11 cellular contexts compared by ENCODE assay signal in genomic region chr10:80154978-80155695, GRCh38. TPM values are rescaled to one million over a fixed set of nuclear protein-coding genes. Genes with fewer than 3 reads are reported as not detected.
DNase-seq lines count a peak whose midpoint lies in the region; ATAC-seq and TF ChIP-seq lines count a peak whose summit lies in the region.
"Had no signal": no experiment of that assay in that cellular context is flagged by ENCODE, and none has a peak within 500 bp of the region (broad histone marks: within the 10 kb centered on the region; RNA-seq: fewer than 3 reads in every experiment).

No MANE protein-coding gene starts in this region.

- H3K4me3 Mint-ChIP-seq in HFFc6, result peak overlapping the region; percentile 64
- no peak overlapping the region for H3K4me3 Mint-ChIP-seq in immature natural killer cell

- H3K9me3 ChIP-seq in stomach smooth muscle (ENCODE audit: control insufficient read depth in 2 of 2, low read length in 2 of 2), result peaks cover 0 to 1% of the 10 kb centered on the region in 2 donors

- peaks cover 74% of the 10 kb centered on the region for H3K36me3 Mint-ChIP-seq in HFFc6 (ENCODE audit: low read depth)
- peaks cover 10 to 71% (median 43%) of the 10 kb centered on the region in 3 donors for H3K36me3 Mint-ChIP-seq in immature natural killer cell

- H3K9me3 Mint-ChIP-seq in HFFc6, result no peaks in the 10 kb centered on the region
- no peaks in the 10 kb centered on the region for H3K9me3 Mint-ChIP-seq in immature natural killer cell

- ATAC-seq in HG03196 (IDR thresholded peaks at IDR 0.05; ENCODE audit: unreplicated experiment), result no peak

- H3K27ac ChIP-seq in angular gyrus (ENCODE audit: low read depth, low read length), result peak overlapping the region; percentile 93
- H3K27ac ChIP-seq in stomach smooth muscle (ENCODE audit: low read length), result peak overlapping the region; percentile 31

- TF ChIP-seq CTCF in HFFc6 (IDR thresholded peaks at IDR 0.05), result no peak
- no peak for TF ChIP-seq CTCF in GM20000 (IDR thresholded peaks at IDR 0.05; ENCODE audit: extremely low read depth, missing control alignments)

- H3K27me3 ChIP-seq in stomach smooth muscle (ENCODE audit: control insufficient read depth in 1 of 2, insufficient read depth in 2 of 2, low read length in 2 of 2), result no peaks in the 10 kb centered on the region

- peak; percentile 89 for DNase-seq in HFFc6
- DNase-seq in immature natural killer cell, result no peak
- DNase-seq in GM20000 (ENCODE audit: low spot score), result no peak
- DNase-seq in SHP77 treated with DMSO at 0.1 percent for 48 hours (lab: John Stamatoyannopoulos, UW), result no peak
- DNase-seq in activated CD4-positive, CD25-positive, alpha-beta regulatory T cell (lab: John Stamatoyannopoulos, UW), result no peak
- DNase-seq: activated CD4-positive, alpha-beta T cell treated with anti-CD3 and anti-CD28 coated beads for 48 hours; NCI-H510A; stimulated activated CD4-positive, alpha-beta T cell treated with anti-CD3 and anti-CD28 coated beads, Interleukin-12 subunit alpha, Interleukin-12 subunit beta, amount 100 ng/mL, for 4 hours had no signal

- H3K27me3 Mint-ChIP-seq in HFFc6 (ENCODE audit: insufficient read depth) (peaks cover 9% of the 10 kb centered on the region), immature natural killer cell (ENCODE audit: low read depth in 3 of 3) (peaks cover 0 to 12% (median 8%) of the 10 kb centered on the region in 3 donors)

- peaks cover 42 to 53% of the 10 kb centered on the region in 2 donors for H3K36me3 ChIP-seq in stomach smooth muscle (ENCODE audit: control insufficient read depth in 2 of 2, insufficient read depth in 2 of 2, low read length in 2 of 2)

- no peak overlapping the region for H3K4me3 ChIP-seq in stomach smooth muscle (ENCODE audit: low read length in 2 of 2)

- peaks cover 39% of the 10 kb centered on the region for H3K4me1 ChIP-seq in stomach smooth muscle (ENCODE audit: control insufficient read depth, insufficient read depth, low read length)

- H3K27ac Mint-ChIP-seq in HFFc6, result peak overlapping the region; percentile 93
- H3K27ac Mint-ChIP-seq in immature natural killer cell, result peak overlapping the region in 4 of 6 donors; percentile 21 to 79 (median 38)

- H3K9ac ChIP-seq in stomach smooth muscle (ENCODE audit: low read length in 2 of 2), result peak overlapping the region in 1 of 2 donors; percentile 29

- H3K4me1 Mint-ChIP-seq in HFFc6 (ENCODE audit: low read depth), result peaks cover 68% of the 10 kb centered on the region
- H3K4me1 Mint-ChIP-seq in immature natural killer cell, result no peaks in the 10 kb centered on the region

RNA-seq across cellular contexts. Expression of gene PLAC9, which starts 22.6 kb away (rescaled TPM):
- total RNA-seq in HFFc6 (2021; fragmentation: NEBNext Ultra II Directional; extraction: Animal tissue kit (Norgen Biotek cat#: 25700)), result 1 to 10 TPM; 2.1 to 6.6 (median 6.2) TPM
- not detected for polyA plus RNA-seq in immature natural killer cell

RNA-seq across cellular contexts. Expression of gene ANXA11, which starts 50.2 kb away (rescaled TPM):
- 100 to 1,000 TPM; 253 to 361 (median 336) TPM for total RNA-seq in HFFc6 (2021; fragmentation: NEBNext Ultra II Directional; extraction: Animal tissue kit (Norgen Biotek cat#: 25700))
- 100 to 1,000 TPM; 136 to 270 (median 181) TPM for polyA plus RNA-seq in immature natural killer cell
